In genomic region chr4:154491731-154492249, GRCh38 we compare ENCODE assay signal across 8 cellular contexts. TPM values are rescaled to one million over a fixed set of nuclear protein-coding genes. Genes with fewer than 3 reads are reported as not detected.
A peak's percentile ranks its signal among the peaks of the same experiment; 100 is the strongest.
DNase-seq lines count a peak whose midpoint lies in the region; ATAC-seq and TF ChIP-seq lines count a peak whose summit lies in the region.

A gene with protein sequence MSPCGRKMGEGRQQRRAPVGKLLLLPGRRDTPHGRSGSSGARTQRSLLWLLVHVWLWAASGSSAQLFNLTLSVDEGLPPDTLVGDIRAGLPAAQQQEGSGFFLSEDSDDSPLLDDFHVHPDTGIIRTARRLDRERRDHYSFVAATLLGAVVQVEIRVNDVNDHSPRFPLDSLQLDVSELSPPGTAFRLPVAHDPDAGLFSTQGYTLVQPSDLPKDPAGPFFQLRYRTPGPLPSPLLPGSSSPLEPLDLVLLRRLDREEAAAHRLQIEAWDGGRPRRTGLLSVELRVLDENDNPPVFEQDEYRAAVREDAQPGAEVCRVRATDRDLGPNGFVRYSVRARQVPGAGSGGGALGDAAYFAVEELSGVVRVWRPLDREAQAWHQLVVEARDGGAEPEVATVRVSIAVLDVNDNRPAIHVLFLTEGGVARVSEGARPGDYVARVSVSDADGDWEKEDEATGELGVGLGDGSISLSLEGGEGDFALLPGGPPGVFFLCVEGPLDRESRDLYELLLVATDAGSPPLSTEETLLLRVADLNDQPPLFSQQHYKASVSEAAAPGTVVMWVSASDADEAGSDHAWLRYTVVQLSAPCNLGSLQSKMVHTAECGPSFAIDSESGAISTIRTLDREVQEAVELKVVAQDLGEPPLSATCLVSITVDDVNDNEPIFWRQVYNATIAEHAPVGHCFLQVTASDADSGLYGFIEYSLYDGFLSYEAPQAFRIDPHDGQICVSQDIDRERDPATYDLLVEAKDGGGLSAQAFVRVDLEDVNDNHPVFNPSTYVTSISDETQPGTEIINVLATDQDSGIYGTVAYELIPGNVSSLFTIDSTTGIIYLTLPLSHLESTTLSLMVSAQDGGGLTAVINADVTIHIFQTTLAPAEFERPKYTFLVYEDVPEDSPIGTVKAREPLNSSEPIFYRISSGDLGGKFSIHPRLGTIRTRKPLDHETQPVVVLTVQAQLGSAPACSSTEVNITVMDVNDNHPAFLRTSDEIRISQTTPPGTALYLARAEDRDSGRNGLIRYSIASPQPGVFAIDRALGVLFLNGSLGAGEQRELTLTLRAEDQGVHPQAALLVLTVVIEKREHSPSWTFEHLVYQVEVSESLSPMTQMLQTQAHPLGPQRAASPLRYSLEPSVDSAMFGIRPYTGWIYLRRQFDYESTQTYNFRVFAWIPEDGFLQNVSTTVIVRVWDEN (N-terminal part only) (minus strand): TSS chr4:154491799. CDS start chr4:154491355, 444 bp downstream.

- peaks cover 53% of the 10 kb centered on the region for H3K27me3 Mint-ChIP-seq in T-helper 17 cell

- peak within 1 kb of the TSS in 1 of 4 donors; percentile 6 for H3K27ac ChIP-seq in esophagus squamous epithelium

- peaks cover 11% of the 10 kb centered on the region for H3K4me1 Mint-ChIP-seq in T-helper 17 cell

- DNase-seq in Caki2 (ENCODE audit: low read depth) (peak; percentile 66), T-helper 17 cell (no peak), esophagus squamous epithelium (lab: John Stamatoyannopoulos, UW) (no peak), omental fat pad (ENCODE audit: low spot score) (no peak), ureter (ENCODE audit: low spot score) (no peak)

- peaks cover 4 to 69% (median 4%) of the 10 kb centered on the region in 4 donors for H3K27me3 ChIP-seq in esophagus squamous epithelium

- peaks cover 16 to 28% (median 18%) of the 10 kb centered on the region in 3 donors for H3K4me1 ChIP-seq in esophagus squamous epithelium

- TF ChIP-seq CTCF in esophagus squamous epithelium (IDR thresholded peaks at IDR 0.05): no peak
- TF ChIP-seq CTCF in omental fat pad (IDR thresholded peaks at IDR 0.05): no peak

- no peak within 1 kb of the TSS for H3K27ac Mint-ChIP-seq in T-helper 17 cell

- peaks cover 3% of the 10 kb centered on the region for H3K9me3 ChIP-seq in T-helper 17 cell (ENCODE audit: control insufficient read depth, low read length, poor library complexity, severe bottlenecking)
- H3K9me3 ChIP-seq in esophagus squamous epithelium: no peaks in the 10 kb centered on the region

- TF ChIP-seq POLR2A in esophagus squamous epithelium (IDR thresholded peaks at IDR 0.05): no peak

- peaks cover 6% of the 10 kb centered on the region for H3K36me3 Mint-ChIP-seq in T-helper 17 cell (ENCODE audit: low read depth)

- WGBS in esophagus squamous epithelium, 2 donors: 2% methylated on average over 10 of the region's 42 CpGs; no CpG with 5 or more reads in 1 of the 2 donors

- intact Hi-C loops in esophagus squamous epithelium (cut with DNase I): no loop called here

- no peaks in the 10 kb centered on the region for H3K36me3 ChIP-seq in esophagus squamous epithelium

- ATAC-seq in GM19035 (IDR thresholded peaks at IDR 0.05; ENCODE audit: unreplicated experiment) (peak; percentile 44), HG03175 (IDR thresholded peaks at IDR 0.05; ENCODE audit: unreplicated experiment) (peak; percentile 68), T-helper 17 cell (peak; percentile 52), omental fat pad (ENCODE audit: low FRiP score) (peak; percentile 34), HG02610 (IDR thresholded peaks at IDR 0.05; ENCODE audit: unreplicated experiment) (no peak)

- H3K4me3 Mint-ChIP-seq in T-helper 17 cell: peak within 1 kb of the TSS; percentile 84

- in situ Hi-C loops in Caki2 (cut with HindIII; ENCODE audit: low pct_unique_long_range_greater_than_20kb, low sequenced_read_pairs): no loop called here

- H3K4me3 ChIP-seq in esophagus squamous epithelium: peak within 1 kb of the TSS; percentile 19 to 64 (median 43)

RNA-seq across cellular contexts. Expression of the gene that starts here (rescaled TPM):
- total RNA-seq in Caki2 (2014; rRNA removed; shearing (Covaris generic); ENCODE audit: low replicate concordance): 0.34 and 3.0 TPM in 2 replicates
- total RNA-seq in T-helper 17 cell (under 1 TPM; 0.12 to 0.21 TPM), esophagus squamous epithelium (1 to 10 TPM in 1 of 4 donors, under 1 TPM in 2, not detected in 1; 0.53 to 1.5 (median 0.57) TPM), omental fat pad (1 to 10 TPM in 2 of 4 donors, under 1 TPM in 2; 0.06 to 2.0 (median 0.72) TPM), ureter (1.8 TPM)

Comparison
In these comparisons a context has a peak if more than half of its experiments do, and no peak if none do; other contexts are left out.
1. Peak in ATAC-seq in T-helper 17 cell; RNA of the gene not detected or under 1 TPM.